Comparison of ENCODE assay signal across 9 cellular contexts in the genomic region with DNA sequence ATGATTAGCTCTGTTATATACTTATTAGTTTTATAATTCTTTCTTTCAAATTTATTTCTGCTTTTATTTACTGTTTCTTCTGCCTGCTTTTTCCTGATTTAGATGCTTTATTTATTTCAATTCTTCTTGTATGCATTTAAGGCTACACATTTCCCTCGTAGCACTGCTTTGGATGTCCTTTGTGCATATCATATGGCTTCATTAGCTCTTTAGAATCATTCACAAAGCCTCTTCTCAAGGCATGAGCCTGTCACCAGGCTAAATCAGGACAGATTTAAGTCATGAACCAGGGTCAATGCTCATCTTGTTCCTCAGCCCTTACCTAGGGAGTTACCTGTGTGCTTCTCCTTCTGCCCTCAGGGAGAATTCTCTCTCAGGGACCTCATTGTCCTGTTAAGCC.
"Had no signal": no experiment of that assay in that cellular context is flagged by ENCODE, and none has a peak within 500 bp of the region (broad histone marks: within the 10 kb centered on the region; RNA-seq: fewer than 3 reads in every experiment).

No MANE protein-coding gene starts in this region.

- FAIRE-seq: H1, H54 had no signal

- ATAC-seq: GM23338 had no signal

- H3K4me2 ChIP-seq: GM23338, KMS-11 had no signal

- H3K27ac ChIP-seq: HL-60, KMS-11 had no signal

- H3K9ac ChIP-seq: KMS-11 had no signal

- DNase-seq: H9, HCEC 1CT, HFFc6, KBM-7 had no signal

- H3K4me3 ChIP-seq: GM23338 had no signal
